In genomic region chrX:2629316-2630168, GRCh38 we compare ENCODE assay signal across 11 cellular contexts.
DNase-seq lines count a peak whose midpoint lies in the region; ATAC-seq and TF ChIP-seq lines count a peak whose summit lies in the region.
"Had no signal": no experiment of that assay in that cellular context is flagged by ENCODE, and none has a peak within 500 bp of the region (broad histone marks: within the 10 kb centered on the region; RNA-seq: fewer than 3 reads in every experiment).

No MANE protein-coding gene starts in this region.

- H3K9me3 Mint-ChIP-seq in activated naive CD4-positive, alpha-beta T cell treated with anti-CD3 and anti-CD28 coated beads for 36 hours: peaks cover 39% of the 10 kb centered on the region
- H3K9me3 Mint-ChIP-seq in endothelial cell (ENCODE audit: unreplicated experiment): peaks cover 16% of the 10 kb centered on the region

- H3K36me3 ChIP-seq in SU-DHL-6 (ENCODE audit: low read length) (peaks cover 7% of the 10 kb centered on the region), tibial nerve (peaks cover 0 to 42% (median 0%) of the 10 kb centered on the region in 3 donors)

- no peak for TF ChIP-seq POLR2A in tibial nerve (IDR thresholded peaks at IDR 0.05)

- CTCF ChIA-PET in activated naive CD4-positive, alpha-beta T cell treated with anti-CD3 and anti-CD28 coated beads for 36 hours (lab: Charles Lee): no interaction called here

- 75 to 84% methylated on average over 6 of the region's 6 CpGs for WGBS in tibial nerve, 2 donors

- no peak overlapping the region for H3K9ac ChIP-seq in SU-DHL-6 (ENCODE audit: low read length)

- H3K4me3 ChIP-seq in SU-DHL-6 (ENCODE audit: insufficient read depth, low read length, poor library complexity, severe bottlenecking) (no peak overlapping the region), tibial nerve (no peak overlapping the region)

- H3K27me3 ChIP-seq in SU-DHL-6 (ENCODE audit: low read length) (no peaks in the 10 kb centered on the region), tibial nerve (no peaks in the 10 kb centered on the region)

- intact Hi-C loops in activated naive CD4-positive, alpha-beta T cell treated with anti-CD3 and anti-CD28 coated beads for 36 hours (cut with micrococcal nuclease): loop anchor here (1.0 to 5.0 kb wide), 4 partner anchors 67 to 1177 kb away; partner anchors contain the start of gene ASMTL
- intact Hi-C loops in left ventricle myocardium superior (cut with micrococcal nuclease): no loop called here

- peaks cover 74% of the 10 kb centered on the region for H3K36me3 Mint-ChIP-seq in activated naive CD4-positive, alpha-beta T cell treated with anti-CD3 and anti-CD28 coated beads for 36 hours (ENCODE audit: low read depth)
- H3K36me3 Mint-ChIP-seq in endothelial cell (ENCODE audit: low read depth, unreplicated experiment): peaks cover 63% of the 10 kb centered on the region

- no peaks in the 10 kb centered on the region for H4K20me1 ChIP-seq in SU-DHL-6 (ENCODE audit: low read depth, low read length)

- no peaks in the 10 kb centered on the region; the same call in 1 of the 2 replicates for H3K9me3 ChIP-seq in SU-DHL-6 (ENCODE audit: insufficient read depth, low read length)
- H3K9me3 ChIP-seq in tibial nerve: peaks cover 0 to 24% (median 0%) of the 10 kb centered on the region in 4 donors

- no peak overlapping the region for H3K4me2 ChIP-seq in SU-DHL-6 (ENCODE audit: low read depth, low read length, poor library complexity, severe bottlenecking)

- DNase-seq in activated naive CD4-positive, alpha-beta T cell treated with anti-CD3 and anti-CD28 coated beads for 36 hours: no peak
- DNase-seq in activated naive CD4-positive, alpha-beta T cell treated with anti-CD3 and anti-CD28 coated beads, Interleukin-2, amount 50 U/mL, for 16 hours: no peak
- DNase-seq in endothelial cell (ENCODE audit: low spot score) (no peak), tibial nerve (ENCODE audit: low spot score in 2 of 2) (no peak), GOT3 (lab: John Stamatoyannopoulos, UW) (no peak), retina (no peak), left ventricle myocardium superior (no peak)
- DNase-seq: foreskin melanocyte, NCI-H2171 treated with DMSO at 0.1 percent for 48 hours had no signal

- ATAC-seq in left ventricle myocardium superior: no peak

- no peaks in the 10 kb centered on the region for H3K4me1 ChIP-seq in tibial nerve

- no peaks in the 10 kb centered on the region for H3K79me2 ChIP-seq in SU-DHL-6 (ENCODE audit: insufficient read depth, low read length)

- H3K4me1 Mint-ChIP-seq in activated naive CD4-positive, alpha-beta T cell treated with anti-CD3 and anti-CD28 coated beads for 36 hours (ENCODE audit: low read depth): peaks cover 40% of the 10 kb centered on the region
- peaks cover 2% of the 10 kb centered on the region for H3K4me1 Mint-ChIP-seq in endothelial cell (ENCODE audit: unreplicated experiment)

- TF ChIP-seq EP300 in tibial nerve (IDR thresholded peaks at IDR 0.05): no peak

- H3K9me2 ChIP-seq in SU-DHL-6 (replicated peaks; ENCODE audit: insufficient read depth, low read length): no peaks in the 10 kb centered on the region

- H3K27ac ChIP-seq in SU-DHL-6 (ENCODE audit: low read depth, low read length) (peak overlapping the region; percentile 82), tibial nerve (peak overlapping the region in 3 of 4 donors; percentile 58 to 72 (median 59))
- H3K27ac ChIP-seq: C4-2B had no signal

- H3K27ac Mint-ChIP-seq in activated naive CD4-positive, alpha-beta T cell treated with anti-CD3 and anti-CD28 coated beads for 36 hours: peak overlapping the region; percentile 97
- H3K27ac Mint-ChIP-seq in endothelial cell (ENCODE audit: unreplicated experiment): peak overlapping the region; percentile 83

- peaks cover 40% of the 10 kb centered on the region for H3F3A ChIP-seq in SU-DHL-6 (ENCODE audit: insufficient read depth)

- TF ChIP-seq CTCF in SU-DHL-6 (IDR thresholded peaks at IDR 0.05; ENCODE audit: insufficient read depth, low read length, poor library complexity, severe bottlenecking): no peak
- TF ChIP-seq CTCF in endothelial cell (IDR thresholded peaks at IDR 0.05; ENCODE audit: unreplicated experiment): no peak
- no peak for TF ChIP-seq CTCF in tibial nerve (IDR thresholded peaks at IDR 0.05)

- no peaks in the 10 kb centered on the region for H3K27me3 Mint-ChIP-seq in activated naive CD4-positive, alpha-beta T cell treated with anti-CD3 and anti-CD28 coated beads for 36 hours (ENCODE audit: low read depth)
- peaks cover 6% of the 10 kb centered on the region for H3K27me3 Mint-ChIP-seq in endothelial cell (ENCODE audit: unreplicated experiment)

- H3K4me3 Mint-ChIP-seq in activated naive CD4-positive, alpha-beta T cell treated with anti-CD3 and anti-CD28 coated beads for 36 hours: peak overlapping the region; percentile 55
- peak overlapping the region; percentile 61 for H3K4me3 Mint-ChIP-seq in endothelial cell (ENCODE audit: unreplicated experiment)

- H2AFZ ChIP-seq in SU-DHL-6 (ENCODE audit: low read depth, low read length, severe bottlenecking): peak overlapping the region; percentile 10
